In genomic region chr5:80407735-80408474, GRCh38 we compare ENCODE assay signal across 8 cellular contexts. TPM values are rescaled to one million over a fixed set of nuclear protein-coding genes. Genes with fewer than 3 reads are reported as not detected.
A peak's percentile ranks its signal among the peaks of the same experiment; 100 is the strongest.
DNase-seq lines count a peak whose midpoint lies in the region; ATAC-seq and TF ChIP-seq lines count a peak whose summit lies in the region.

Gene ZFYVE16 (plus strand): TSS chr5:80408064. CDS start chr5:80434148, 26,084 bp downstream.

- peak; percentile 89 for ATAC-seq in GM21723 (IDR thresholded peaks at IDR 0.05; ENCODE audit: unreplicated experiment)
- ATAC-seq in esophagus mucosa = peak; percentile 100

- peak within 1 kb of the TSS; percentile 71 for H3K9ac ChIP-seq in muscle layer of colon (ENCODE audit: low read length)

- no peaks in the 10 kb centered on the region for H3K9me3 ChIP-seq in muscle layer of colon (ENCODE audit: low read length)

- DNase-seq in DMS53 (lab: John Stamatoyannopoulos, UW) = peak; percentile 99
- DNase-seq in KG1 (lab: John Stamatoyannopoulos, UW) = peak; percentile 97
- DNase-seq in activated T-cell treated with anti-CD3 and anti-CD28 coated beads, Interleukin-2, amount 50 U/mL, for 48 hours = peak; percentile 97 to 98
- peak; percentile 89 for DNase-seq in stimulated activated CD8-positive, alpha-beta memory T cell treated with anti-CD3 and anti-CD28 coated beads, Interleukin-7, amount 100 ng/mL, for 24 hours (ENCODE audit: low read depth)

- H3K36me3 ChIP-seq in muscle layer of colon (ENCODE audit: insufficient read depth, low read length) = no peaks in the 10 kb centered on the region

- peak within 1 kb of the TSS; percentile 99 for H3K27ac ChIP-seq in muscle layer of colon (ENCODE audit: low read depth, low read length)

- no peaks in the 10 kb centered on the region for H3K27me3 ChIP-seq in muscle layer of colon (ENCODE audit: control insufficient read depth in 1 of 2, insufficient read depth in 2 of 2, low read length in 2 of 2)

- H3K4me1 ChIP-seq in muscle layer of colon (ENCODE audit: insufficient read depth, low read length) = peaks cover 18% of the 10 kb centered on the region

- H3K4me3 ChIP-seq in muscle layer of colon (ENCODE audit: low read depth in 1 of 2, low read length in 2 of 2) = peak within 1 kb of the TSS; percentile 73 to 98

TF ChIP-seq in PFSK-1, 5 proteins besides CTCF, POLR2A, EP300 and RAD21:
- TF ChIP-seq TAF1 (IDR thresholded peaks at IDR 0.05; ENCODE audit: borderline replicate concordance, insufficient read depth, low read length) (peak; percentile 72; the same call in 1 of the 2 replicates), REST (IDR thresholded peaks at IDR 0.05; ENCODE audit: insufficient read depth in 1 of 2, low read depth in 2 of 2, low read length in 2 of 2) (no peak), POLR2AphosphoS5 (IDR thresholded peaks at IDR 0.05; ENCODE audit: low read depth, low read length) (peak; percentile 92), FOXP2 (optimal IDR thresholded peaks at IDR 0.05; ENCODE audit: borderline replicate concordance, extremely low read depth, extremely low read length, insufficient read depth) (no peak), SIN3A (IDR thresholded peaks at IDR 0.05; ENCODE audit: borderline replicate concordance, insufficient read depth, low read length) (no peak)
TF ChIP-seq in PFSK-1: peak in this region for 2.

RNA-seq across cellular contexts. Expression of gene ZFYVE16, which starts in this region (rescaled TPM):
- polyA plus RNA-seq in PFSK-1 (2012; ENCODE audit: insufficient read length, low read depth) = 6.1 TPM
- total RNA-seq in esophagus mucosa = 21.4 TPM

Comparison
In these comparisons a context has a peak if more than half of its experiments do, and no peak if none do; other contexts are left out.
1. Peak in every context shown above with its lines: DNase-seq, ATAC-seq, H3K4me3 ChIP-seq and H3K27ac ChIP-seq.